In the genomic region with DNA sequence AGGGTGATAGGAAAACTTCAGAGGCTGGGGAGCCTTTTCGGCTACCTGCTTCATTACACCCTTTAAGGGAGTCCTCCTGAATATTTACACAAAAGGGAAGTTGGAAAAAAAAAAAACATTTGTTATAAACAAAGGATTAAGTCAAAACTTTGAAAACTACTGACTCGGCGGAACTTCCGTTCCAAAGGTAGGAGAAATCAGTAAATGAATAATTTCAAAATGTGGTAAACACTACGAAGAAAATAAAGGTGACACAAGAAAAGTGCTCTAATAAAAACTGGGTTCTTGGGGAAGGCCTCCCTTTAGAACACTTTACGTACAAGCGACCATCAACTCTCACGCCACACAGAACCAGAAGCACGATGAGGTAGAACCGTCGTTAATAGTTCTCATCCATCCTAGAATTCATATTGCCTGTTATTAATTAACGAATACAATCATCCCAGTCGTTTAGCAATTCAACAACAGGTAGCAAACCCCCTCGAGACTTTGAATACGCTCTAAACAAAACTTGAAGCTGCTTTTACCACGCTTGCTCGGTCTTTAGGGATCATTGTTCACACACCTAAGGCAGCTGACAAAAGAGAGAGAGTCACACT, we compare ENCODE assay signal across 2 cellular contexts.
A peak's percentile ranks its signal among the peaks of the same experiment; 100 is the strongest.
TF ChIP-seq lines count a peak whose summit lies in the region.

No MANE protein-coding gene starts in this region.

TF ChIP-seq in GM12878, 131 proteins besides CTCF, POLR2A, EP300 and RAD21:
- TF ChIP-seq NBN (IDR thresholded peaks at IDR 0.05) (0 out of 2 replicates have a peak, but pooled peaks have one; percentile 53), RAD51 (IDR thresholded peaks at IDR 0.05) (0 out of 2 replicates have a peak, but pooled peaks have one; percentile 6), SMAD1 (IDR thresholded peaks at IDR 0.05; ENCODE audit: low read depth, partially characterized antibody) (peak; percentile 64), RBBP5 (conservative IDR thresholded peaks at IDR 0.05) (no peak)
- TF ChIP-seq, protein P1, sequence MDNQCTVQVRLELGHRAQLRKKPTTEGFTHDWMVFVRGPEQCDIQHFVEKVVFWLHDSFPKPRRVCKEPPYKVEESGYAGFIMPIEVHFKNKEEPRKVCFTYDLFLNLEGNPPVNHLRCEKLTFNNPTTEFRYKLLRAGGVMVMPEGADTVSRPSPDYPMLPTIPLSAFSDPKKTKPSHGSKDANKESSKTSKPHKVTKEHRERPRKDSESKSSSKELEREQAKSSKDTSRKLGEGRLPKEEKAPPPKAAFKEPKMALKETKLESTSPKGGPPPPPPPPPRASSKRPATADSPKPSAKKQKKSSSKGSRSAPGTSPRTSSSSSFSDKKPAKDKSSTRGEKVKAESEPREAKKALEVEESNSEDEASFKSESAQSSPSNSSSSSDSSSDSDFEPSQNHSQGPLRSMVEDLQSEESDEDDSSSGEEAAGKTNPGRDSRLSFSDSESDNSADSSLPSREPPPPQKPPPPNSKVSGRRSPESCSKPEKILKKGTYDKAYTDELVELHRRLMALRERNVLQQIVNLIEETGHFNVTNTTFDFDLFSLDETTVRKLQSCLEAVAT (IDR thresholded peaks at IDR 0.05): 0 out of 2 replicates have a peak, but pooled peaks have one; percentile 22

TF ChIP-seq in HepG2, 621 proteins besides CTCF, POLR2A, EP300 and RAD21:
- TF ChIP-seq, protein P2, sequence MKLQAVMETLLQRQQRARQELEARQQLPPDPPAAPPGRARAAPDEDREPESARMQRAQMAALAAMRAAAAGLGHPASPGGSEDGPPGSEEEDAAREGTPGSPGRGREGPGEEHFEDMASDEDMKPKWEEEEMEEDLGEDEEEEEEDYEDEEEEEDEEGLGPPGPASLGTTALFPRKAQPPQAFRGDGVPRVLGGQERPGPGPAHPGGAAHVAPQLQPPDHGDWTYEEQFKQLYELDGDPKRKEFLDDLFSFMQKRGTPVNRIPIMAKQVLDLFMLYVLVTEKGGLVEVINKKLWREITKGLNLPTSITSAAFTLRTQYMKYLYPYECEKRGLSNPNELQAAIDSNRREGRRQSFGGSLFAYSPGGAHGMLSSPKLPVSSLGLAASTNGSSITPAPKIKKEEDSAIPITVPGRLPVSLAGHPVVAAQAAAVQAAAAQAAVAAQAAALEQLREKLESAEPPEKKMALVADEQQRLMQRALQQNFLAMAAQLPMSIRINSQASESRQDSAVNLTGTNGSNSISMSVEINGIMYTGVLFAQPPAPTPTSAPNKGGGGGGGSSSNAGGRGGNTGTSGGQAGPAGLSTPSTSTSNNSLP (IDR thresholded peaks at IDR 0.05; ENCODE audit: low read depth, low read length): no peak
- no peak for TF ChIP-seq GATA4 (IDR thresholded peaks at IDR 0.05; ENCODE audit: borderline replicate concordance, low read depth)
- TF ChIP-seq ZNF841 (CRISPR knock-in tag; IDR thresholded peaks at IDR 0.05; ENCODE audit: borderline replicate concordance): no peak
- TF ChIP-seq, protein P3, sequence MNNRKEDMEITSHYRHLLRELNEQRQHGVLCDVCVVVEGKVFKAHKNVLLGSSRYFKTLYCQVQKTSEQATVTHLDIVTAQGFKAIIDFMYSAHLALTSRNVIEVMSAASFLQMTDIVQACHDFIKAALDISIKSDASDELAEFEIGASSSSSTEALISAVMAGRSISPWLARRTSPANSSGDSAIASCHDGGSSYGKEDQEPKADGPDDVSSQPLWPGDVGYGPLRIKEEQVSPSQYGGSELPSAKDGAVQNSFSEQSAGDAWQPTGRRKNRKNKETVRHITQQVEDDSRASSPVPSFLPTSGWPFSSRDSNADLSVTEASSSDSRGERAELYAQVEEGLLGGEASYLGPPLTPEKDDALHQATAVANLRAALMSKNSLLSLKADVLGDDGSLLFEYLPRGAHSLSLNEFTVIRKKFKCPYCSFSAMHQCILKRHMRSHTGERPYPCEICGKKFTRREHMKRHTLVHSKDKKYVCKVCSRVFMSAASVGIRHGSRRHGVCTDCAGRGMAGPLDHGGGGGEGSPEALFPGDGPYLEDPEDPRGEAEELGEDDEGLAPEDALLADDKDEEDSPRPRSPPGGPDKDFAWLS (CRISPR knock-in tag; IDR thresholded peaks at IDR 0.05; ENCODE audit: borderline replicate concordance): no peak
- TF ChIP-seq ZNF224 (CRISPR knock-in tag; IDR thresholded peaks at IDR 0.05): no peak
- TF ChIP-seq ZBTB7A (CRISPR knock-in tag; IDR thresholded peaks at IDR 0.05): no peak
- TF ChIP-seq, protein P4, sequence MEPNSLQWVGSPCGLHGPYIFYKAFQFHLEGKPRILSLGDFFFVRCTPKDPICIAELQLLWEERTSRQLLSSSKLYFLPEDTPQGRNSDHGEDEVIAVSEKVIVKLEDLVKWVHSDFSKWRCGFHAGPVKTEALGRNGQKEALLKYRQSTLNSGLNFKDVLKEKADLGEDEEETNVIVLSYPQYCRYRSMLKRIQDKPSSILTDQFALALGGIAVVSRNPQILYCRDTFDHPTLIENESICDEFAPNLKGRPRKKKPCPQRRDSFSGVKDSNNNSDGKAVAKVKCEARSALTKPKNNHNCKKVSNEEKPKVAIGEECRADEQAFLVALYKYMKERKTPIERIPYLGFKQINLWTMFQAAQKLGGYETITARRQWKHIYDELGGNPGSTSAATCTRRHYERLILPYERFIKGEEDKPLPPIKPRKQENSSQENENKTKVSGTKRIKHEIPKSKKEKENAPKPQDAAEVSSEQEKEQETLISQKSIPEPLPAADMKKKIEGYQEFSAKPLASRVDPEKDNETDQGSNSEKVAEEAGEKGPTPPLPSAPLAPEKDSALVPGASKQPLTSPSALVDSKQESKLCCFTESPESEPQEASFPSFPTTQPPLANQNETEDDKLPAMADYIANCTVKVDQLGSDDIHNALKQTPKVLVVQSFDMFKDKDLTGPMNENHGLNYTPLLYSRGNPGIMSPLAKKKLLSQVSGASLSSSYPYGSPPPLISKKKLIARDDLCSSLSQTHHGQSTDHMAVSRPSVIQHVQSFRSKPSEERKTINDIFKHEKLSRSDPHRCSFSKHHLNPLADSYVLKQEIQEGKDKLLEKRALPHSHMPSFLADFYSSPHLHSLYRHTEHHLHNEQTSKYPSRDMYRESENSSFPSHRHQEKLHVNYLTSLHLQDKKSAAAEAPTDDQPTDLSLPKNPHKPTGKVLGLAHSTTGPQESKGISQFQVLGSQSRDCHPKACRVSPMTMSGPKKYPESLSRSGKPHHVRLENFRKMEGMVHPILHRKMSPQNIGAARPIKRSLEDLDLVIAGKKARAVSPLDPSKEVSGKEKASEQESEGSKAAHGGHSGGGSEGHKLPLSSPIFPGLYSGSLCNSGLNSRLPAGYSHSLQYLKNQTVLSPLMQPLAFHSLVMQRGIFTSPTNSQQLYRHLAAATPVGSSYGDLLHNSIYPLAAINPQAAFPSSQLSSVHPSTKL (CRISPR knock-in tag; IDR thresholded peaks at IDR 0.05): 0 out of 2 replicates have a peak, but pooled peaks have one; percentile 7
- no peak for TF ChIP-seq JUNB (CRISPR knock-in tag; IDR thresholded peaks at IDR 0.05; ENCODE audit: borderline replicate concordance)
- peak; percentile 22; the same call in 1 of the 2 replicates for TF ChIP-seq ZNF605 (CRISPR knock-in tag; IDR thresholded peaks at IDR 0.05)
- TF ChIP-seq KMT2A (CRISPR knock-in tag; IDR thresholded peaks at IDR 0.05): 0 out of 2 replicates have a peak, but pooled peaks have one; percentile 7
- TF ChIP-seq ZNF274 (CRISPR knock-in tag; IDR thresholded peaks at IDR 0.05): no peak
- no peak for TF ChIP-seq TRIM24 (CRISPR knock-in tag; IDR thresholded peaks at IDR 0.05)
- TF ChIP-seq HMGA1 (CRISPR knock-in tag; conservative IDR thresholded peaks at IDR 0.05): no peak
- TF ChIP-seq HNF4G (IDR thresholded peaks at IDR 0.05; ENCODE audit: borderline replicate concordance, low read depth, low read length): no peak
- no peak for TF ChIP-seq HNF4G (CRISPR knock-in tag; IDR thresholded peaks at IDR 0.05; ENCODE audit: borderline replicate concordance, low read depth)
- TF ChIP-seq LCORL (IDR thresholded peaks at IDR 0.05): no peak
- no peak for TF ChIP-seq LCORL (CRISPR knock-in tag; IDR thresholded peaks at IDR 0.05)
- TF ChIP-seq ZNF746 (CRISPR knock-in tag; IDR thresholded peaks at IDR 0.05): no peak
- no peak for TF ChIP-seq MATR3 (CRISPR knock-in tag; IDR thresholded peaks at IDR 0.05)
- no peak for TF ChIP-seq ZNF567 (CRISPR knock-in tag; IDR thresholded peaks at IDR 0.05; ENCODE audit: borderline replicate concordance)
- peak; percentile 19 to 40; a peak in 3 of 4 replicates for TF ChIP-seq MAFK (conservative IDR thresholded peaks at IDR 0.05 in 1 of 2, IDR thresholded peaks at IDR 0.05 in 1 of 2; ENCODE audit: low read length in 2 of 2)
- 0 out of 2 replicates have a peak, but pooled peaks have one; percentile 6 for TF ChIP-seq SAP130 (CRISPR knock-in tag; IDR thresholded peaks at IDR 0.05; ENCODE audit: low read depth)
- TF ChIP-seq MAFF (IDR thresholded peaks at IDR 0.05; ENCODE audit: low read depth, low read length): peak; percentile 39
- TF ChIP-seq, protein P5, sequence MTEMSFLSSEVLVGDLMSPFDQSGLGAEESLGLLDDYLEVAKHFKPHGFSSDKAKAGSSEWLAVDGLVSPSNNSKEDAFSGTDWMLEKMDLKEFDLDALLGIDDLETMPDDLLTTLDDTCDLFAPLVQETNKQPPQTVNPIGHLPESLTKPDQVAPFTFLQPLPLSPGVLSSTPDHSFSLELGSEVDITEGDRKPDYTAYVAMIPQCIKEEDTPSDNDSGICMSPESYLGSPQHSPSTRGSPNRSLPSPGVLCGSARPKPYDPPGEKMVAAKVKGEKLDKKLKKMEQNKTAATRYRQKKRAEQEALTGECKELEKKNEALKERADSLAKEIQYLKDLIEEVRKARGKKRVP (CRISPR knock-in tag; IDR thresholded peaks at IDR 0.05): no peak
- no peak for TF ChIP-seq ZFP1 (CRISPR knock-in tag; IDR thresholded peaks at IDR 0.05)
- no peak for TF ChIP-seq PHF20 (CRISPR knock-in tag; IDR thresholded peaks at IDR 0.05)
- no peak for TF ChIP-seq ZMYM3 (CRISPR knock-in tag; IDR thresholded peaks at IDR 0.05)
- TF ChIP-seq ZEB1 (IDR thresholded peaks at IDR 0.05; ENCODE audit: insufficient replicate concordance, low read depth): peak; percentile 5
- TF ChIP-seq GABPA (IDR thresholded peaks at IDR 0.05; ENCODE audit: low read depth, low read length): no peak
- peak; percentile 39 for TF ChIP-seq GABPA (CRISPR knock-in tag; IDR thresholded peaks at IDR 0.05; ENCODE audit: low read depth)
- TF ChIP-seq, protein P6, sequence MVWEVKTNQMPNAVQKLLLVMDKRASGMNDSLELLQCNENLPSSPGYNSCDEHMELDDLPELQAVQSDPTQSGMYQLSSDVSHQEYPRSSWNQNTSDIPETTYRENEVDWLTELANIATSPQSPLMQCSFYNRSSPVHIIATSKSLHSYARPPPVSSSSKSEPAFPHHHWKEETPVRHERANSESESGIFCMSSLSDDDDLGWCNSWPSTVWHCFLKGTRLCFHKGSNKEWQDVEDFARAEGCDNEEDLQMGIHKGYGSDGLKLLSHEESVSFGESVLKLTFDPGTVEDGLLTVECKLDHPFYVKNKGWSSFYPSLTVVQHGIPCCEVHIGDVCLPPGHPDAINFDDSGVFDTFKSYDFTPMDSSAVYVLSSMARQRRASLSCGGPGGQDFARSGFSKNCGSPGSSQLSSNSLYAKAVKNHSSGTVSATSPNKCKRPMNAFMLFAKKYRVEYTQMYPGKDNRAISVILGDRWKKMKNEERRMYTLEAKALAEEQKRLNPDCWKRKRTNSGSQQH (CRISPR knock-in tag; IDR thresholded peaks at IDR 0.05; ENCODE audit: low read depth): peak; percentile 66; the same call in 1 of the 2 replicates
- TF ChIP-seq SSRP1 (CRISPR knock-in tag; IDR thresholded peaks at IDR 0.05): 0 out of 2 replicates have a peak, but pooled peaks have one; percentile 46
- TF ChIP-seq ZNF546 (CRISPR knock-in tag; conservative IDR thresholded peaks at IDR 0.05): 0 out of 2 replicates have a peak, but pooled peaks have one; percentile 38
- TF ChIP-seq ELF3 (CRISPR knock-in tag; IDR thresholded peaks at IDR 0.05): no peak
- TF ChIP-seq SRSF1 (optimal IDR thresholded peaks at IDR 0.05; ENCODE audit: low read depth, low read length): no peak
- TF ChIP-seq, protein P7, sequence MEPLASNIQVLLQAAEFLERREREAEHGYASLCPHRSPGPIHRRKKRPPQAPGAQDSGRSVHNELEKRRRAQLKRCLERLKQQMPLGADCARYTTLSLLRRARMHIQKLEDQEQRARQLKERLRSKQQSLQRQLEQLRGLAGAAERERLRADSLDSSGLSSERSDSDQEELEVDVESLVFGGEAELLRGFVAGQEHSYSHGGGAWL (CRISPR knock-in tag; IDR thresholded peaks at IDR 0.05): no peak
- TF ChIP-seq, protein P8, sequence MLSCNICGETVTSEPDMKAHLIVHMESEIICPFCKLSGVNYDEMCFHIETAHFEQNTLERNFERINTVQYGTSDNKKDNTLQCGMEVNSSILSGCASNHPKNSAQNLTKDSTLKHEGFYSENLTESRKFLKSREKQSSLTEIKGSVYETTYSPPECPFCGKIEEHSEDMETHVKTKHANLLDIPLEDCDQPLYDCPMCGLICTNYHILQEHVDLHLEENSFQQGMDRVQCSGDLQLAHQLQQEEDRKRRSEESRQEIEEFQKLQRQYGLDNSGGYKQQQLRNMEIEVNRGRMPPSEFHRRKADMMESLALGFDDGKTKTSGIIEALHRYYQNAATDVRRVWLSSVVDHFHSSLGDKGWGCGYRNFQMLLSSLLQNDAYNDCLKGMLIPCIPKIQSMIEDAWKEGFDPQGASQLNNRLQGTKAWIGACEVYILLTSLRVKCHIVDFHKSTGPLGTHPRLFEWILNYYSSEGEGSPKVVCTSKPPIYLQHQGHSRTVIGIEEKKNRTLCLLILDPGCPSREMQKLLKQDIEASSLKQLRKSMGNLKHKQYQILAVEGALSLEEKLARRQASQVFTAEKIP (CRISPR knock-in tag; IDR thresholded peaks at IDR 0.05; ENCODE audit: borderline replicate concordance): no peak
